ENCODE assay signal across 1 cellular context in the genomic region with DNA sequence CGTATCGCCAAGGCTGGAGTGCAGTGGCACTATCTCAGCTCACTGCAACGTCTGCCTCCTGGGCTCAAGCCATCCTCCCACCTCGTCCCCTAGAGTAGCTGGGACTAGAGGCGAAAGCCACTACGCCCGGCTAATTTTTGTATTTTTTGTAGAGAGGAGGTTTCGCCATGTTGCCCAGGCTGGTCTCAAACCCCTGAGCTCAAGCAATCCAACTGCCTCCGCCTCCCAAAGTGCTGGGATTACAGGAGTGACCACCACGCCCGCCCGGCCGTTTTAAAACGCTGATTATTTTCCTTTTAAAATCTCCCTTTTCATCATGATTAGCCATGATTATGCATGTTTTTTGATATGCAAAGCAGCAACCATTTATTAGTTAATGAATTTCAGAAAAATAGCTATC.
TF ChIP-seq lines count a peak whose summit lies in the region.

No MANE protein-coding gene starts in this region.

TF ChIP-seq in K562, 482 proteins besides CTCF, POLR2A, EP300 and RAD21 (continued from another document):
- TF ChIP-seq ZNF436 (CRISPR knock-in tag; IDR thresholded peaks at IDR 0.05) (no peak), BRD4 (IDR thresholded peaks at IDR 0.05) (no peak), SMAD1 (IDR thresholded peaks at IDR 0.05; ENCODE audit: low read depth, low read length, partially characterized antibody) (no peak), PHB (CRISPR knock-in tag; IDR thresholded peaks at IDR 0.05) (no peak), MCM7 (IDR thresholded peaks at IDR 0.05) (no peak)
